Comparison of ENCODE assay signal across 21 cellular contexts in the genomic region with DNA sequence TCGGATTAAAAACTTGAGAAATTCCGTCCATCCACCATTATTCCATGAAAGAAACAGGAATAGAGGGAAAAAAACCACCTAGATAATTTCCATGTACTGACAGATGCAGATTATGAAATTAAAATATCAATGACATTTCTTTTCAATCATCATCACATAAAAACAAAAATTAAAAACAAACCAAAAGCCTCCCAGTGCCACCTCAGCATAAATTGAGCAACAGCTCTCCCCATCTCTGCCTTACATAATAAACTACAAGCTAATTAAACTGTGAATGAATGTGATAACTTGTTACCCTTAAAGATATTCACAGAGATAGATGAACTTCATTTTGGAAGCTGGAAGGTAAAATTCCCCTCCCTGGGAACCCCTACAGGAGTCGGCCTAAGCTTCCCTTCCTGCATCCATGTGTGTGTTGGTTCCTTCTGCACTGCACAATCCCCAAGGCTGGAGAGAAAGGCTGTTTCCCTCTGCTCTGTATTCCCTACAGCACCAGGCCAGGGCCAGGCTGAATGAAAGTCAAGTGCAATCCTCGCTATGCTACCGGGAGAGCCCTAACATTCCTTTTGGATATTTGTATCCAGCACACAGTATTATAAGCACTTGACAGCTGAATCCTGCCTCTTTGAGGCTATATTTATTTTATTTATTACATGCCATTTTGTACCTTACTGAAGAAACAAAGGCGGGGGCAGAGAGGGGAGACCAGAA. TPM values are rescaled to one million over a fixed set of nuclear protein-coding genes. Genes with fewer than 3 reads are reported as not detected.
A peak's percentile ranks its signal among the peaks of the same experiment; 100 is the strongest.
DNase-seq lines count a peak whose midpoint lies in the region; ATAC-seq, FAIRE-seq and TF ChIP-seq lines count a peak whose summit lies in the region.
"Had no signal": no experiment of that assay in that cellular context is flagged by ENCODE, and none has a peak within 500 bp of the region (broad histone marks: within the 10 kb centered on the region; RNA-seq: fewer than 3 reads in every experiment).

No MANE protein-coding gene starts in this region.

- peaks cover 72% of the 10 kb centered on the region for H3K4me1 Mint-ChIP-seq in nephron

- peaks cover 33% of the 10 kb centered on the region for H4K20me1 ChIP-seq in HepG2 (ENCODE audit: insufficient read depth, low read length)

- no peak for TF ChIP-seq CTCF in HepG2 (CRISPR knock-in tag; IDR thresholded peaks at IDR 0.05)
- TF ChIP-seq CTCF in right lobe of liver (IDR thresholded peaks at IDR 0.05), result no peak
- no peak for TF ChIP-seq CTCF in cardiac muscle cell (IDR thresholded peaks at IDR 0.05; ENCODE audit: low read depth, low read length)
- no peak for TF ChIP-seq CTCF in nephron (IDR thresholded peaks at IDR 0.05; ENCODE audit: unreplicated experiment in 3 of 3)
- no peak for TF ChIP-seq CTCF in brain microvascular endothelial cell (IDR thresholded peaks at IDR 0.05; ENCODE audit: low read depth, low read length, missing control alignments)

- H3K9me3 Mint-ChIP-seq in nephron, result no peaks in the 10 kb centered on the region
- H3K9me3 Mint-ChIP-seq: activated naive CD4-positive, alpha-beta T cell treated with anti-CD3 and anti-CD28 coated beads, Interleukin-2, amount 10 ng/mL, durations not matched to agents 7 days and 5 days; H9; natural killer cell treated with Interleukin-12 subunit alpha and Interleukin-12 subunit beta and Interleukin-15 and Interleukin-18, amount 100 ng/mL, for 72 hours had no signal

- H3K27ac Mint-ChIP-seq in nephron, result peak overlapping the region; percentile 11 to 72 (median 35)
- H3K27ac Mint-ChIP-seq: activated naive CD4-positive, alpha-beta T cell treated with anti-CD3 and anti-CD28 coated beads, Interleukin-2, amount 10 ng/mL, durations not matched to agents 7 days and 5 days had no signal

- H2AFZ ChIP-seq in HepG2 (ENCODE audit: low read length), result no peak overlapping the region

- H3K27me3 Mint-ChIP-seq in nephron (ENCODE audit: low read depth), result no peaks in the 10 kb centered on the region
- H3K27me3 Mint-ChIP-seq: activated naive CD4-positive, alpha-beta T cell treated with anti-CD3 and anti-CD28 coated beads, Interleukin-2, amount 10 ng/mL, durations not matched to agents 7 days and 5 days; natural killer cell treated with Interleukin-12 subunit alpha and Interleukin-12 subunit beta and Interleukin-15 and Interleukin-18, amount 100 ng/mL, for 72 hours had no signal

- H3K27ac ChIP-seq in HepG2 (ENCODE audit: extremely low read length, insufficient read depth, low read length) (no peak overlapping the region), right lobe of liver (no peak overlapping the region), cardiac muscle cell (peak overlapping the region; percentile 34), brain microvascular endothelial cell (no peak overlapping the region)

- no peaks in the 10 kb centered on the region for H3K27me3 ChIP-seq in HepG2 (ENCODE audit: control insufficient read depth in 1 of 2, insufficient read depth in 2 of 2, low read length in 2 of 2)
- H3K27me3 ChIP-seq in right lobe of liver, result no peaks in the 10 kb centered on the region
- H3K27me3 ChIP-seq in cardiac muscle cell, result no peaks in the 10 kb centered on the region
- no peaks in the 10 kb centered on the region for H3K27me3 ChIP-seq in brain microvascular endothelial cell (replicated peaks)

- H3K4me1 ChIP-seq in HepG2 (ENCODE audit: insufficient read depth, low read length) (peaks cover 56% of the 10 kb centered on the region), right lobe of liver (peaks cover 0 to 19% (median 3%) of the 10 kb centered on the region in 4 donors), cardiac muscle cell (ENCODE audit: low read depth) (peaks cover 38% of the 10 kb centered on the region)

- ATAC-seq in HepG2 (no peak), right lobe of liver (no peak)
- ATAC-seq: natural killer cell treated with Interleukin-12 subunit alpha and Interleukin-12 subunit beta and Interleukin-15 and Interleukin-18, amount 100 ng/mL, for 72 hours had no signal

- WGBS in HepG2 (ENCODE audit: low lambda C conversion rate), result 95% methylated on average over 6 of the region's 6 CpGs
- 92% methylated on average over 6 of the region's 6 CpGs for WGBS in right lobe of liver (ENCODE audit: insufficient coverage, low coverage, low lambda C conversion rate, missing lambda C conversion rate)

- TF ChIP-seq EP300 in HepG2 (IDR thresholded peaks at IDR 0.05; ENCODE audit: low read depth in 2 of 2, low read length in 2 of 2) (no peak), HepG2 (CRISPR knock-in tag; IDR thresholded peaks at IDR 0.05; ENCODE audit: borderline replicate concordance) (no peak)

- no peak overlapping the region for H3K9ac ChIP-seq in HepG2 (ENCODE audit: insufficient read depth, low read depth, low read length)

- intact Hi-C loops in HepG2 (cut with micrococcal nuclease; ENCODE audit: unreplicated experiment), result no loop called here
- intact Hi-C loops in right lobe of liver (cut with DNase I), result no loop called here

- no peak for DNase-seq in HepG2 (ENCODE audit: low spot score)
- DNase-seq in right lobe of liver, result no peak
- DNase-seq in cardiac muscle cell (ENCODE audit: low read depth in 1 of 2, low spot score in 1 of 2), result peak in 1 of 2 donors; percentile 59
- no peak for DNase-seq in GM12892 (ENCODE audit: insufficient read length)
- DNase-seq in KG1 (lab: John Stamatoyannopoulos, UW), result no peak
- no peak for DNase-seq in brain microvascular endothelial cell
- DNase-seq in GM12891 (ENCODE audit: insufficient read length, low spot score), result no peak
- DNase-seq: activated CD4-positive, alpha-beta T cell treated with anti-CD3 and anti-CD28 coated beads for 48 hours; activated naive CD4-positive, alpha-beta T cell treated with anti-CD3 and anti-CD28 coated beads, Interleukin-2, amount 10 ng/mL, durations not matched to agents 7 days and 5 days; COR-L47; effector memory CD4-positive, alpha-beta T cell; H9; NCI-H2029; retina; SHP77; stimulated activated CD4-positive, alpha-beta T cell treated with anti-CD3 and anti-CD28 coated beads, Interleukin-4, amount 100 ng/mL, for 1 hour; stimulated activated CD8-positive, alpha-beta memory T cell treated with anti-CD3 and anti-CD28 coated beads, Interleukin-4, amount 100 ng/mL, for 48 hours had no signal

- H3K36me3 Mint-ChIP-seq in nephron (ENCODE audit: low read depth), result peaks cover 3% of the 10 kb centered on the region

- no peak for FAIRE-seq in HepG2 (lab: Jason Lieb, UNC)
- FAIRE-seq in GM12892 (lab: Jason Lieb, UNC), result no peak
- no peak for FAIRE-seq in GM12891 (lab: Jason Lieb, UNC)
- FAIRE-seq: bronchial epithelial cell, G401.6 had no signal

- POLR2A ChIA-PET in HepG2 (lab: Yijun Ruan, JAX), result interaction anchor here (1.6 kb wide), 1 partner anchor 8 kb away, joined by 6 read pairs; the partner anchor contains the start of gene CCDC6

- H3K4me2 ChIP-seq in HepG2 (ENCODE audit: low read depth, low read length), result no peak overlapping the region

- no peak for TF ChIP-seq RAD21 in HepG2 (CRISPR knock-in tag; IDR thresholded peaks at IDR 0.05)

- H3K36me3 ChIP-seq in HepG2 (replicated peaks in 1 of 2; ENCODE audit: control insufficient read depth in 1 of 2, insufficient read depth in 2 of 2, low read length in 2 of 2) (no peaks in the 10 kb centered on the region; a peak in 1 of 5 replicates), right lobe of liver (no peaks in the 10 kb centered on the region), cardiac muscle cell (no peaks in the 10 kb centered on the region), brain microvascular endothelial cell (replicated peaks) (no peaks in the 10 kb centered on the region)

- CTCF ChIA-PET in HepG2 (lab: Yijun Ruan, JAX; ENCODE audit: low intra/inter-chr PET ratio, low total read pairs), result no interaction called here

- TF ChIP-seq POLR2A in HepG2 (IDR thresholded peaks at IDR 0.05; ENCODE audit: insufficient read depth in 1 of 2, low read depth in 2 of 2, low read length in 2 of 2) (no peak), right lobe of liver (IDR thresholded peaks at IDR 0.05) (no peak), GM12892 (IDR thresholded peaks at IDR 0.05; ENCODE audit: low read depth, low read length) (no peak), GM12891 (IDR thresholded peaks at IDR 0.05; ENCODE audit: low read depth, low read length) (no peak)

- in situ Hi-C loops in HepG2 (cut with HindIII; ENCODE audit: extremely low pct_ligation_motif_present, low pct_unique_long_range_greater_than_20kb) (no loop called here), brain microvascular endothelial cell (cut with HindIII; ENCODE audit: low pct_ligation_motif_present, low sequenced_read_pairs) (no loop called here)

- H3K4me3 Mint-ChIP-seq in nephron, result peak overlapping the region in 1 of 3 experiments; percentile 8
- H3K4me3 Mint-ChIP-seq: activated naive CD4-positive, alpha-beta T cell treated with anti-CD3 and anti-CD28 coated beads, Interleukin-2, amount 10 ng/mL, durations not matched to agents 7 days and 5 days; H9; natural killer cell treated with Interleukin-12 subunit alpha and Interleukin-12 subunit beta and Interleukin-15 and Interleukin-18, amount 100 ng/mL, for 72 hours had no signal

- peaks cover 89% of the 10 kb centered on the region for H3K79me2 ChIP-seq in HepG2 (ENCODE audit: insufficient read depth, low read length)

- no peaks in the 10 kb centered on the region for H3K9me3 ChIP-seq in HepG2 (ENCODE audit: low read length)
- H3K9me3 ChIP-seq in right lobe of liver, result no peaks in the 10 kb centered on the region
- no peaks in the 10 kb centered on the region for H3K9me3 ChIP-seq in cardiac muscle cell (ENCODE audit: low read depth)

- no peak overlapping the region for H3K4me3 ChIP-seq in HepG2 (replicated peaks in 1 of 3; ENCODE audit: insufficient read depth in 1 of 3, low read depth in 2 of 3, low read length in 3 of 3)
- no peak overlapping the region for H3K4me3 ChIP-seq in right lobe of liver
- H3K4me3 ChIP-seq in cardiac muscle cell, result no peak overlapping the region
- no peak overlapping the region for H3K4me3 ChIP-seq in brain microvascular endothelial cell (ENCODE audit: low read depth, low read length)

- no TSS peak for BruUV-seq in HepG2 (replicated peaks; lab: Mats Ljungman, UMichigan)

RNA-seq across cellular contexts. Expression of gene CCDC6, which starts 8.1 kb away (rescaled TPM):
- 18.3 and 34.1 TPM in 2 replicates for total RNA-seq in HepG2 (2016; rRNA removed; fragmentation: Illumina TruSeq; extraction: Trizol)
- 4.9 and 5.1 TPM in 2 replicates for total RNA-seq in HepG2 (2016; cell fraction: cytosol; rRNA removed; fragmentation: Illumina TruSeq; extraction: Trizol; ENCODE audit: low read depth)
- total RNA-seq in HepG2 (2016; cell fraction: insoluble cytoplasmic fraction; rRNA removed; fragmentation: Illumina TruSeq; extraction: Trizol), result 17.2 and 31.8 TPM in 2 replicates
- 24.4 and 29.6 TPM in 2 replicates for total RNA-seq in HepG2 (2016; cell fraction: membrane; rRNA removed; fragmentation: Illumina TruSeq; extraction: Trizol)
- total RNA-seq in HepG2 (2016; cell fraction: nucleus; rRNA removed; fragmentation: Illumina TruSeq; extraction: Trizol), result 22.7 and 23.4 TPM in 2 replicates
- polyA plus RNA-seq in HepG2 (2011; rRNA removed), result 15.4 and 17.9 TPM in 2 replicates
- 12.4 and 14.6 TPM in 2 replicates for polyA plus RNA-seq in HepG2 (2011; cell fraction: cytosol; rRNA removed)
- polyA plus RNA-seq in HepG2 (2011; cell fraction: nucleus; rRNA removed), result 6.3 and 7.6 TPM in 2 replicates
- polyA plus RNA-seq in HepG2 (2012), result 15.0 and 16.0 TPM in 2 replicates
- polyA plus RNA-seq in HepG2 (2016; cell fraction: cytosol; fragmentation: Illumina TruSeq; extraction: Trizol; ENCODE audit: low read depth), result 4.1 and 4.6 TPM in 2 replicates
- 30.5 and 32.8 TPM in 2 replicates for polyA plus RNA-seq in HepG2 (2016; cell fraction: insoluble cytoplasmic fraction; fragmentation: Illumina TruSeq; extraction: Trizol; ENCODE audit: low read depth)
- polyA plus RNA-seq in HepG2 (2016; cell fraction: membrane; fragmentation: Illumina TruSeq; extraction: Trizol; ENCODE audit: low read depth), result 14.5 and 19.3 TPM in 2 replicates
- polyA plus RNA-seq in HepG2 (2016; cell fraction: nucleus; fragmentation: Illumina TruSeq; extraction: Trizol; ENCODE audit: insufficient read depth, low read depth), result 17.8 and 18.7 TPM in 2 replicates
- 30.5 and 36.4 TPM in 2 replicates for polyA minus RNA-seq in HepG2 (2011; rRNA and poly(A)+ RNA removed; ENCODE audit: low replicate concordance)
- 29.7 and 30.0 TPM in 2 replicates for polyA minus RNA-seq in HepG2 (2011; cell fraction: cytosol; rRNA and poly(A)+ RNA removed)
- 26.0 and 32.1 TPM in 2 replicates for polyA minus RNA-seq in HepG2 (2011; cell fraction: nucleus; rRNA and poly(A)+ RNA removed)
- 10 to 100 TPM in 5 of 6 experiments, 1 to 10 TPM in 1; 9.2 to 20.4 (median 14.8) TPM for total RNA-seq in right lobe of liver
- 15.8 and 22.2 TPM in 2 replicates for total RNA-seq in cardiac muscle cell
- polyA plus RNA-seq in cardiac muscle cell, result 11.0 and 14.5 TPM in 2 replicates
- 20.9 TPM for polyA plus RNA-seq in GM12892 (2012; ENCODE audit: missing spikeins)
- polyA plus RNA-seq in GM12891 (2012; ENCODE audit: low read depth, missing spikeins), result 12.9 TPM
